8 cellular contexts compared by ENCODE assay signal in genomic region chr10:70886921-70887665, GRCh38. TPM values are rescaled to one million over a fixed set of nuclear protein-coding genes. Genes with fewer than 3 reads are reported as not detected.
DNase-seq lines count a peak whose midpoint lies in the region; ATAC-seq and TF ChIP-seq lines count a peak whose summit lies in the region.

No MANE protein-coding gene starts in this region.

- 66 to 74% methylated on average over 12 of the region's 12 CpGs for WGBS in upper lobe of left lung, 2 donors

- peak overlapping the region; percentile 39 for H3K27ac Mint-ChIP-seq in MCF 10A (ENCODE audit: low read depth, unreplicated experiment)

- intact Hi-C loops in left ventricle myocardium superior (cut with micrococcal nuclease) (no loop called here), MCF 10A (cut with micrococcal nuclease) (no loop called here)

- H3K4me3 ChIP-seq in cardiac muscle cell, result peak overlapping the region; percentile 49
- H3K4me3 ChIP-seq in upper lobe of left lung, result peak overlapping the region in 3 of 4 donors; percentile 78 to 93 (median 85)

- POLR2A ChIA-PET in MCF 10A (lab: Yijun Ruan, JAX), result interaction anchor here (0.6 to 2.6 kb wide), 4 partner anchors 10 to 349 kb away, joined by 3 to 8 read pairs (median 5); no protein-coding TSS in a partner anchor

- H3K9me3 ChIP-seq in cardiac muscle cell (ENCODE audit: low read depth) (no peaks in the 10 kb centered on the region), upper lobe of left lung (no peaks in the 10 kb centered on the region)

- H3K4me1 Mint-ChIP-seq in MCF 10A (ENCODE audit: insufficient read depth, unreplicated experiment), result peaks cover 12% of the 10 kb centered on the region

- H3K27me3 ChIP-seq in cardiac muscle cell, result no peaks in the 10 kb centered on the region
- no peaks in the 10 kb centered on the region for H3K27me3 ChIP-seq in upper lobe of left lung

- H3K27ac ChIP-seq in cardiac muscle cell (peak overlapping the region; percentile 94), upper lobe of left lung (peak overlapping the region; percentile 85 to 96 (median 93))

- H3K36me3 ChIP-seq in cardiac muscle cell (peaks cover 7% of the 10 kb centered on the region), upper lobe of left lung (peaks cover 7 to 33% (median 11%) of the 10 kb centered on the region in 4 donors)

- H3K4me1 ChIP-seq in cardiac muscle cell (ENCODE audit: low read depth), result peaks cover 26% of the 10 kb centered on the region
- peaks cover 20 to 39% (median 27%) of the 10 kb centered on the region in 4 donors for H3K4me1 ChIP-seq in upper lobe of left lung

- peaks cover 13% of the 10 kb centered on the region for H3K36me3 Mint-ChIP-seq in MCF 10A (ENCODE audit: insufficient read depth, unreplicated experiment)

- no peaks in the 10 kb centered on the region for H3K27me3 Mint-ChIP-seq in MCF 10A (ENCODE audit: insufficient read depth, unreplicated experiment)

- TF ChIP-seq EP300 in upper lobe of left lung (IDR thresholded peaks at IDR 0.05), result no peak

- no peak for ATAC-seq in left ventricle myocardium superior
- ATAC-seq in upper lobe of left lung (ENCODE audit: low FRiP score in 2 of 2), result no peak
- ATAC-seq in GM21576 (IDR thresholded peaks at IDR 0.05; ENCODE audit: unreplicated experiment), result no peak

- no peaks in the 10 kb centered on the region for H3K9me3 Mint-ChIP-seq in MCF 10A (ENCODE audit: unreplicated experiment)

- CTCF ChIA-PET in MCF 10A (lab: Yijun Ruan, JAX), result interaction anchor here (0.5 to 2.1 kb wide), 7 partner anchors 8 to 510 kb away, joined by 3 to 6 read pairs (median 3); no protein-coding TSS in a partner anchor

- TSS peak; percentile 11 for BruUV-seq in MCF 10A (replicated peaks; lab: Mats Ljungman, UMichigan)

- no peak for DNase-seq in cardiac muscle cell (ENCODE audit: low read depth in 1 of 2, low spot score in 1 of 2)
- no peak for DNase-seq in left ventricle myocardium superior
- no peak for DNase-seq in MCF 10A (ENCODE audit: unreplicated experiment)
- DNase-seq in medulla oblongata (ENCODE audit: extremely low spot score), result peak; percentile 16
- no peak for DNase-seq in upper lobe of left lung
- DNase-seq in SK-N-DZ (ENCODE audit: low spot score), result no peak
- DNase-seq in inferior parietal cortex (ENCODE audit: extremely low spot score), result no peak

- H3K4me3 Mint-ChIP-seq in MCF 10A (ENCODE audit: unreplicated experiment), result peak overlapping the region; percentile 72

- no peak for TF ChIP-seq CTCF in cardiac muscle cell (IDR thresholded peaks at IDR 0.05; ENCODE audit: low read depth, low read length)
- TF ChIP-seq CTCF in MCF 10A (IDR thresholded peaks at IDR 0.05; ENCODE audit: unreplicated experiment), result no peak
- TF ChIP-seq CTCF in upper lobe of left lung (IDR thresholded peaks at IDR 0.05), result no peak

- TF ChIP-seq POLR2A in upper lobe of left lung (IDR thresholded peaks at IDR 0.05), result no peak

RNA-seq across cellular contexts. Expression of gene PCBD1, which starts 1.3 kb away (rescaled TPM):
- total RNA-seq in cardiac muscle cell (145 and 174 TPM in 2 replicates), left ventricle myocardium superior (172 TPM), MCF 10A (2022) (40.3 and 52.4 TPM in 2 replicates), upper lobe of left lung (10 to 100 TPM; 40.9 to 99.1 (median 71.9) TPM)
- polyA plus RNA-seq in cardiac muscle cell, result 222 and 264 TPM in 2 replicates
- 66.6 and 75.1 TPM in 2 replicates for polyA plus RNA-seq in SK-N-DZ (2014; cell fraction: cytosol; rRNA removed)
- polyA plus RNA-seq in SK-N-DZ (2014; cell fraction: nucleus; rRNA removed), result 51.6 and 51.8 TPM in 2 replicates
